28 cellular contexts compared by ENCODE assay signal in genomic region chr2:6855860-6856547, GRCh38. TPM values are rescaled to one million over a fixed set of nuclear protein-coding genes. Genes with fewer than 3 reads are reported as not detected.
A peak's percentile ranks its signal among the peaks of the same experiment; 100 is the strongest.
DNase-seq lines count a peak whose midpoint lies in the region; ATAC-seq and TF ChIP-seq lines count a peak whose summit lies in the region.
"Had no signal": no experiment of that assay in that cellular context is flagged by ENCODE, and none has a peak within 500 bp of the region (broad histone marks: within the 10 kb centered on the region; RNA-seq: fewer than 3 reads in every experiment).

No MANE protein-coding gene starts in this region.

- H3K9me3 ChIP-seq in T-helper 17 cell (ENCODE audit: control insufficient read depth, low read length, poor library complexity, severe bottlenecking) = peaks cover 2% of the 10 kb centered on the region
- H3K9me3 ChIP-seq: SK-N-SH had no signal

- no peaks in the 10 kb centered on the region for H3K27me3 Mint-ChIP-seq in activated CD8-positive, alpha-beta memory T cell treated with anti-CD3 and anti-CD28 coated beads, Interleukin-2, amount 10 ng/mL, durations not matched to agents 7 days and 5 days
- H3K27me3 Mint-ChIP-seq in activated CD4-positive, alpha-beta memory T cell treated with anti-CD3 and anti-CD28 coated beads for 36 hours = no peaks in the 10 kb centered on the region
- no peaks in the 10 kb centered on the region for H3K27me3 Mint-ChIP-seq in T-helper 17 cell

- H3K27ac Mint-ChIP-seq in activated CD8-positive, alpha-beta memory T cell treated with anti-CD3 and anti-CD28 coated beads, Interleukin-2, amount 10 ng/mL, durations not matched to agents 7 days and 5 days = peak overlapping the region; percentile 46
- H3K27ac Mint-ChIP-seq in activated CD4-positive, alpha-beta memory T cell treated with anti-CD3 and anti-CD28 coated beads for 36 hours = no peak overlapping the region
- H3K27ac Mint-ChIP-seq in T-helper 17 cell = no peak overlapping the region
- H3K27ac Mint-ChIP-seq: activated naive CD4-positive, alpha-beta T cell treated with anti-CD3 and anti-CD28 coated beads, Interleukin-2, amount 50 U/mL, for 72 hours; activated T-helper 2 cell treated with anti-CD3 and anti-CD28 coated beads, Interferon-gamma antibody, Interleukin-2, Interleukin-4, amounts not matched to agents 10 μg/mL and 5 μg/mL and 100 μg/mL, durations not matched to agents 14 hours and 24 hours and 36 hours; nephron had no signal

- peaks cover 11% of the 10 kb centered on the region for H3K9me3 Mint-ChIP-seq in activated CD8-positive, alpha-beta memory T cell treated with anti-CD3 and anti-CD28 coated beads, Interleukin-2, amount 10 ng/mL, durations not matched to agents 7 days and 5 days (ENCODE audit: low read depth)
- H3K9me3 Mint-ChIP-seq in activated CD4-positive, alpha-beta memory T cell treated with anti-CD3 and anti-CD28 coated beads for 36 hours = peaks cover 28% of the 10 kb centered on the region

- no peak overlapping the region for H3K4me3 Mint-ChIP-seq in activated CD8-positive, alpha-beta memory T cell treated with anti-CD3 and anti-CD28 coated beads, Interleukin-2, amount 10 ng/mL, durations not matched to agents 7 days and 5 days
- H3K4me3 Mint-ChIP-seq in activated CD4-positive, alpha-beta memory T cell treated with anti-CD3 and anti-CD28 coated beads for 36 hours = no peak overlapping the region
- no peak overlapping the region for H3K4me3 Mint-ChIP-seq in T-helper 17 cell
- H3K4me3 Mint-ChIP-seq: nephron had no signal

- POLR2A ChIA-PET in RWPE1 (lab: Yijun Ruan, JAX; ENCODE audit: low non-redundant PET) = no interaction called here
- POLR2A ChIA-PET in activated CD4-positive, alpha-beta memory T cell treated with anti-CD3 and anti-CD28 coated beads for 36 hours (lab: Charles Lee) = no interaction called here

- H3K36me3 Mint-ChIP-seq in activated CD8-positive, alpha-beta memory T cell treated with anti-CD3 and anti-CD28 coated beads, Interleukin-2, amount 10 ng/mL, durations not matched to agents 7 days and 5 days = peaks cover 91% of the 10 kb centered on the region
- H3K36me3 Mint-ChIP-seq in activated CD4-positive, alpha-beta memory T cell treated with anti-CD3 and anti-CD28 coated beads for 36 hours = peaks cover 57% of the 10 kb centered on the region
- H3K36me3 Mint-ChIP-seq in T-helper 17 cell (ENCODE audit: low read depth) = peaks cover 10% of the 10 kb centered on the region

- DNase-seq in activated CD8-positive, alpha-beta memory T cell treated with anti-CD3 and anti-CD28 coated beads, Interleukin-2, amount 10 ng/mL, durations not matched to agents 7 days and 5 days = no peak
- DNase-seq in activated CD8-positive, alpha-beta memory T cell treated with anti-CD3 and anti-CD28 coated beads, Interleukin-2, amount 50 U/mL, for 48 hours = no peak
- DNase-seq in RWPE1 (ENCODE audit: low spot score) (peak; percentile 18), iris pigment epithelial cell (ENCODE audit: low read depth) (peak; percentile 70), foreskin fibroblast (no peak), T-helper 17 cell (no peak)
- DNase-seq in activated CD4-positive, alpha-beta memory T cell treated with anti-CD3 and anti-CD28 coated beads for 36 hours = no peak
- DNase-seq: activated CD4-positive, alpha-beta T cell treated with anti-CD3 and anti-CD28 coated beads for 48 hours; cerebellar nuclear complex; DMS79; HCEC 1CT; heart right ventricle; Kasumi-1; NCI-H1417; NCI-H2081; NCI-H345; NCI-H748 treated with DMSO at 0.1 percent for 48 hours; RPMI8226; SK-N-SH; stimulated activated CD4-positive, alpha-beta T cell treated with anti-CD3 and anti-CD28 coated beads, Interleukin-4, amount 100 ng/mL, for 1 hour; stimulated activated naive CD4-positive, alpha-beta T cell treated with Interleukin-2 at 50 U/mL for 16 hours had no signal

- no peak for ATAC-seq in activated CD8-positive, alpha-beta memory T cell treated with anti-CD3 and anti-CD28 coated beads, Interleukin-2, amount 10 ng/mL, durations not matched to agents 7 days and 5 days
- ATAC-seq in HG03565 (IDR thresholded peaks at IDR 0.05; ENCODE audit: unreplicated experiment) = no peak
- no peak for ATAC-seq in T-helper 17 cell
- ATAC-seq: activated naive CD4-positive, alpha-beta T cell treated with anti-CD3 and anti-CD28 coated beads, Interleukin-2, amount 50 U/mL, for 72 hours; foreskin keratinocyte; heart right ventricle had no signal

- CTCF ChIA-PET in activated CD8-positive, alpha-beta memory T cell treated with anti-CD3 and anti-CD28 coated beads, Interleukin-2, amount 10 ng/mL, durations not matched to agents 7 days and 5 days (lab: Charles Lee) = interaction anchor here (0.7 kb wide), 1 partner anchor 9 kb away, joined by 3 read pairs; no protein-coding TSS in a partner anchor
- CTCF ChIA-PET in RWPE1 (lab: Yijun Ruan, JAX) = no interaction called here
- CTCF ChIA-PET in activated CD4-positive, alpha-beta memory T cell treated with anti-CD3 and anti-CD28 coated beads for 36 hours (lab: Charles Lee) = no interaction called here

- intact Hi-C loops in activated CD4-positive, alpha-beta memory T cell treated with anti-CD3 and anti-CD28 coated beads for 36 hours (cut with micrococcal nuclease) = no loop called here

- peaks cover 81% of the 10 kb centered on the region for H3K4me1 Mint-ChIP-seq in activated CD8-positive, alpha-beta memory T cell treated with anti-CD3 and anti-CD28 coated beads, Interleukin-2, amount 10 ng/mL, durations not matched to agents 7 days and 5 days
- H3K4me1 Mint-ChIP-seq in activated CD4-positive, alpha-beta memory T cell treated with anti-CD3 and anti-CD28 coated beads for 36 hours (ENCODE audit: low read depth) = no peaks in the 10 kb centered on the region
- peaks cover 4% of the 10 kb centered on the region for H3K4me1 Mint-ChIP-seq in T-helper 17 cell
- H3K4me1 Mint-ChIP-seq: nephron had no signal

- no peak for TF ChIP-seq CTCF in RWPE1 (conservative IDR thresholded peaks at IDR 0.05; ENCODE audit: low read depth)
- no peak for TF ChIP-seq CTCF in foreskin fibroblast (IDR thresholded peaks at IDR 0.05; ENCODE audit: low read depth, low read length)

- H3K27ac ChIP-seq in RWPE1 = no peak overlapping the region
- H3K27ac ChIP-seq: foreskin keratinocyte, heart right ventricle, right atrium auricular region had no signal

- no peak overlapping the region for H3K4me3 ChIP-seq in foreskin fibroblast (ENCODE audit: low read depth in 1 of 2, low read length in 2 of 2)
- H3K4me3 ChIP-seq: heart right ventricle, right atrium auricular region had no signal

RNA-seq across cellular contexts. Expression of gene CMPK2, which starts 9.7 kb away (rescaled TPM):
- 100 to 1,000 TPM in 1 of 2 experiments, 10 to 100 TPM in 1; 81.3 to 164 TPM for total RNA-seq in activated CD8-positive, alpha-beta memory T cell treated with anti-CD3 and anti-CD28 coated beads, Interleukin-2, amount 10 ng/mL, durations not matched to agents 7 days and 5 days
- total RNA-seq in activated CD4-positive, alpha-beta memory T cell treated with anti-CD3 and anti-CD28 coated beads for 36 hours = 1 to 10 TPM; 6.6 to 6.8 TPM
- total RNA-seq in T-helper 17 cell = 1 to 10 TPM; 5.3 to 5.9 TPM

RNA-seq across cellular contexts. Expression of gene RSAD2, which starts 21.6 kb away (rescaled TPM):
- total RNA-seq in activated CD8-positive, alpha-beta memory T cell treated with anti-CD3 and anti-CD28 coated beads, Interleukin-2, amount 10 ng/mL, durations not matched to agents 7 days and 5 days = 100 to 1,000 TPM in 1 of 2 experiments, 10 to 100 TPM in 1; 83.0 to 183 TPM
- total RNA-seq in activated CD4-positive, alpha-beta memory T cell treated with anti-CD3 and anti-CD28 coated beads for 36 hours = 1 to 10 TPM; 7.9 to 8.6 TPM
- total RNA-seq in T-helper 17 cell = 1 to 10 TPM; 4.1 to 4.7 TPM
- total RNA-seq: osteocyte had no signal

Comparison
In these comparisons a context has a peak if more than half of its experiments do, and no peak if none do; other contexts are left out.
1. DNase-seq: peak in RWPE1 (single experiment) and iris pigment epithelial cell (single experiment); none in activated CD8-positive, alpha-beta memory T cell treated with anti-CD3 and anti-CD28 coated beads, Interleukin-2, amount 10 ng/mL, durations not matched to agents 7 days and 5 days (single experiment), activated CD8-positive, alpha-beta memory T cell treated with anti-CD3 and anti-CD28 coated beads, Interleukin-2, amount 50 U/mL, for 48 hours (single experiment), foreskin fibroblast (0 of 2), activated CD4-positive, alpha-beta memory T cell treated with anti-CD3 and anti-CD28 coated beads for 36 hours (single experiment) and T-helper 17 cell (0 of 3).
2. RNA of gene CMPK2, which starts 9.7 kb away (total RNA-seq): 81.3 to 164 TPM in activated CD8-positive, alpha-beta memory T cell treated with anti-CD3 and anti-CD28 coated beads, Interleukin-2, amount 10 ng/mL, durations not matched to agents 7 days and 5 days; 6.6 to 6.8 TPM in activated CD4-positive, alpha-beta memory T cell treated with anti-CD3 and anti-CD28 coated beads for 36 hours and 5.3 to 5.9 TPM in T-helper 17 cell; every median in the first group is over 10 times any median in the second.
3. RNA of gene RSAD2, which starts 21.6 kb away (total RNA-seq): 83.0 to 183 TPM in activated CD8-positive, alpha-beta memory T cell treated with anti-CD3 and anti-CD28 coated beads, Interleukin-2, amount 10 ng/mL, durations not matched to agents 7 days and 5 days; 7.9 to 8.6 TPM in activated CD4-positive, alpha-beta memory T cell treated with anti-CD3 and anti-CD28 coated beads for 36 hours and 4.1 to 4.7 TPM in T-helper 17 cell; every median in the first group is over 4 times any median in the second.